Comparison of ENCODE assay signal across 20 cellular contexts in genomic region chr10:98879486-98879885, GRCh38.
"Had no signal": no experiment of that assay in that cellular context is flagged by ENCODE, and none has a peak within 500 bp of the region (broad histone marks: within the 10 kb centered on the region; RNA-seq: fewer than 3 reads in every experiment).

No MANE protein-coding gene starts in this region.

- H3K27ac Mint-ChIP-seq: naive thymus-derived CD8-positive, alpha-beta T cell; nephron progenitor cell; stimulated activated effector memory CD8-positive, alpha-beta T cell treated with anti-CD3 and anti-CD28 coated beads, Interleukin-12 subunit alpha, Interleukin-12 subunit beta, amount 100 ng/mL, for 72 hours; type B pancreatic cell had no signal

- H3K27me3 ChIP-seq: gastrocnemius medialis, sigmoid colon, testis, tibial artery had no signal

- H3K9me3 Mint-ChIP-seq: nephron progenitor cell; stimulated activated effector memory CD8-positive, alpha-beta T cell treated with anti-CD3 and anti-CD28 coated beads, Interleukin-12 subunit alpha, Interleukin-12 subunit beta, amount 100 ng/mL, for 72 hours; type B pancreatic cell had no signal

- H3K4me3 Mint-ChIP-seq: naive thymus-derived CD8-positive, alpha-beta T cell; nephron progenitor cell; stimulated activated effector memory CD8-positive, alpha-beta T cell treated with anti-CD3 and anti-CD28 coated beads, Interleukin-12 subunit alpha, Interleukin-12 subunit beta, amount 100 ng/mL, for 72 hours; type B pancreatic cell had no signal

- ATAC-seq: gastrocnemius medialis; left lobe of liver; naive thymus-derived CD8-positive, alpha-beta T cell; right cardiac atrium; stimulated activated effector memory CD8-positive, alpha-beta T cell treated with anti-CD3 and anti-CD28 coated beads, Interleukin-12 subunit alpha, Interleukin-12 subunit beta, amount 100 ng/mL, for 72 hours; stimulated activated naive CD8-positive, alpha-beta T cell treated with anti-CD3 and anti-CD28 coated beads, Interleukin-15, Interleukin-2, amounts not matched to agents 100 U/mL and 50 U/mL, for 24 hours had no signal

- DNase-seq: dorsolateral prefrontal cortex; effector CD4-positive, alpha-beta T cell; gastrocnemius medialis; head of caudate nucleus; naive thymus-derived CD8-positive, alpha-beta T cell; nephron progenitor cell; nucleus accumbens; sigmoid colon; stimulated activated CD4-positive, alpha-beta T cell treated with anti-CD3 and anti-CD28 coated beads, Interleukin-2, amount 100 ng/mL, for 24 hours; stimulated activated CD4-positive, alpha-beta T cell treated with anti-CD3 and anti-CD28 coated beads, Interleukin-4, amount 100 ng/mL, for 24 hours; stimulated activated naive CD8-positive, alpha-beta T cell treated with anti-CD3 and anti-CD28 coated beads, Interleukin-15, Interleukin-2, amounts not matched to agents 100 U/mL and 50 U/mL, for 24 hours; substantia nigra; testis; tibial artery had no signal

- H3K4me1 Mint-ChIP-seq: naive thymus-derived CD8-positive, alpha-beta T cell; nephron progenitor cell; stimulated activated effector memory CD8-positive, alpha-beta T cell treated with anti-CD3 and anti-CD28 coated beads, Interleukin-12 subunit alpha, Interleukin-12 subunit beta, amount 100 ng/mL, for 72 hours had no signal

- H3K36me3 Mint-ChIP-seq: naive thymus-derived CD8-positive, alpha-beta T cell; stimulated activated effector memory CD8-positive, alpha-beta T cell treated with anti-CD3 and anti-CD28 coated beads, Interleukin-12 subunit alpha, Interleukin-12 subunit beta, amount 100 ng/mL, for 72 hours; type B pancreatic cell had no signal

- H3K27ac ChIP-seq: dorsolateral prefrontal cortex, gastrocnemius medialis, prostate gland, sigmoid colon, testis, tibial artery had no signal

- H3K9me3 ChIP-seq: gastrocnemius medialis, prostate gland, sigmoid colon, testis, tibial artery had no signal

- H3K4me1 ChIP-seq: gastrocnemius medialis, prostate gland, testis had no signal

- H3K4me3 ChIP-seq: dorsolateral prefrontal cortex, gastrocnemius medialis, lung, prostate gland, sigmoid colon, testis, tibial artery had no signal

- H3K36me3 ChIP-seq: gastrocnemius medialis, prostate gland, sigmoid colon, tibial artery had no signal
